ENCODE assay signal across 16 cellular contexts in genomic region chr1:20601123-20601825, GRCh38. TPM values are rescaled to one million over a fixed set of nuclear protein-coding genes. Genes with fewer than 3 reads are reported as not detected.
DNase-seq lines count a peak whose midpoint lies in the region; ATAC-seq and TF ChIP-seq lines count a peak whose summit lies in the region.
"Had no signal": no experiment of that assay in that cellular context is flagged by ENCODE, and none has a peak within 500 bp of the region (broad histone marks: within the 10 kb centered on the region; RNA-seq: fewer than 3 reads in every experiment).

No MANE protein-coding gene starts in this region.

- DNase-seq in NCI-H146 (lab: John Stamatoyannopoulos, UW) (peak; percentile 13), NCI-H146 treated with DMSO at 0.1 percent for 48 hours (lab: John Stamatoyannopoulos, UW; ENCODE audit: unreplicated experiment) (no peak), astrocyte of the hippocampus (ENCODE audit: low read depth, low spot score) (peak; percentile 46), osteocyte (ENCODE audit: extremely low spot score, unreplicated experiment) (no peak)
- no peak for DNase-seq in T-helper 2 cell treated with Interferon-gamma antibody and Interleukin-4, amounts not matched to agents 5 μg/mL and 100 μg/mL, for 36 hours (ENCODE audit: low spot score)
- DNase-seq: 8988T; activated gamma-delta T cell treated with Interleukin-2 at 50 U/mL for 16 hours; CD8-positive, alpha-beta T cell; GF-D8; left cardiac atrium; NCI-H2107; stimulated activated CD8-positive, alpha-beta memory T cell treated with anti-CD3 and anti-CD28 coated beads, Interleukin-4, amount 100 ng/mL, for 48 hours; thyroid gland had no signal

- H3K4me1 Mint-ChIP-seq in osteocyte (ENCODE audit: unreplicated experiment): peaks cover 22% of the 10 kb centered on the region
- H3K4me1 Mint-ChIP-seq in T-helper 2 cell treated with Interferon-gamma antibody and Interleukin-4, amounts not matched to agents 5 μg/mL and 100 μg/mL, for 36 hours (ENCODE audit: low read depth): no peaks in the 10 kb centered on the region
- H3K4me1 Mint-ChIP-seq: GM23338 had no signal

- ATAC-seq in GM21526 (IDR thresholded peaks at IDR 0.05; ENCODE audit: low FRiP score, unreplicated experiment): no peak
- ATAC-seq: CD8-positive, alpha-beta T cell; GM23338; left cardiac atrium had no signal

- H3K9me3 Mint-ChIP-seq in osteocyte (ENCODE audit: unreplicated experiment): peaks cover 10% of the 10 kb centered on the region
- no peaks in the 10 kb centered on the region for H3K9me3 Mint-ChIP-seq in T-helper 2 cell treated with Interferon-gamma antibody and Interleukin-4, amounts not matched to agents 5 μg/mL and 100 μg/mL, for 36 hours
- H3K9me3 Mint-ChIP-seq: CD8-positive, alpha-beta T cell; GM23338 had no signal

- peak overlapping the region; percentile 40 for H3K27ac Mint-ChIP-seq in osteocyte (ENCODE audit: unreplicated experiment)
- H3K27ac Mint-ChIP-seq in T-helper 2 cell treated with Interferon-gamma antibody and Interleukin-4, amounts not matched to agents 5 μg/mL and 100 μg/mL, for 36 hours: no peak overlapping the region
- H3K27ac Mint-ChIP-seq: CD8-positive, alpha-beta T cell; GM23338 had no signal

- H3K27me3 Mint-ChIP-seq in osteocyte (ENCODE audit: unreplicated experiment): no peaks in the 10 kb centered on the region
- H3K27me3 Mint-ChIP-seq in T-helper 2 cell treated with Interferon-gamma antibody and Interleukin-4, amounts not matched to agents 5 μg/mL and 100 μg/mL, for 36 hours (ENCODE audit: low read depth): peaks cover 5% of the 10 kb centered on the region

- no peak for TF ChIP-seq CTCF in osteocyte (IDR thresholded peaks at IDR 0.05)

- no peaks in the 10 kb centered on the region for H3K36me3 Mint-ChIP-seq in osteocyte (ENCODE audit: unreplicated experiment)
- H3K36me3 Mint-ChIP-seq in T-helper 2 cell treated with Interferon-gamma antibody and Interleukin-4, amounts not matched to agents 5 μg/mL and 100 μg/mL, for 36 hours (ENCODE audit: low read depth): no peaks in the 10 kb centered on the region
- H3K36me3 Mint-ChIP-seq: CD8-positive, alpha-beta T cell had no signal

- no peak overlapping the region for H3K4me3 Mint-ChIP-seq in osteocyte (ENCODE audit: unreplicated experiment)
- no peak overlapping the region for H3K4me3 Mint-ChIP-seq in T-helper 2 cell treated with Interferon-gamma antibody and Interleukin-4, amounts not matched to agents 5 μg/mL and 100 μg/mL, for 36 hours
- H3K4me3 Mint-ChIP-seq: CD8-positive, alpha-beta T cell; GM23338 had no signal

RNA-seq across cellular contexts. Expression of gene CDA, which starts 12.4 kb away (rescaled TPM):
- total RNA-seq in osteocyte: not detected in 2 replicates
- total RNA-seq: activated CD8-positive, alpha-beta memory T cell treated with anti-CD3 and anti-CD28 coated beads for 36 hours; CD8-positive, alpha-beta T cell had no signal

RNA-seq across cellular contexts. Expression of gene PINK1, which starts 32.0 kb away (rescaled TPM):
- 54.8 and 55.2 TPM in 2 replicates for total RNA-seq in osteocyte

RNA-seq across cellular contexts. Expression of gene FAM43B, which starts 48.9 kb away (rescaled TPM):
- total RNA-seq in osteocyte: 0.37 and 0.43 TPM in 2 replicates
- total RNA-seq: activated CD8-positive, alpha-beta memory T cell treated with anti-CD3 and anti-CD28 coated beads for 36 hours; CD8-positive, alpha-beta T cell had no signal

RNA-seq across cellular contexts. Expression of gene DDOST, which starts 59.9 kb away (rescaled TPM):
- 266 and 267 TPM in 2 replicates for total RNA-seq in osteocyte

Comparison
In these comparisons a context has a peak if more than half of its experiments do, and no peak if none do; other contexts are left out.
1. DNase-seq: peak in NCI-H146 (single experiment) and astrocyte of the hippocampus (single experiment); none in NCI-H146 treated with DMSO at 0.1 percent for 48 hours (single experiment), osteocyte (single experiment) and T-helper 2 cell treated with Interferon-gamma antibody and Interleukin-4, amounts not matched to agents 5 μg/mL and 100 μg/mL, for 36 hours (single experiment).